In genomic region chr17:81833160-81833920, GRCh38 we compare ENCODE assay signal across 1 cellular context.
TF ChIP-seq lines count a peak whose summit lies in the region.

MCRIP1 (minus strand) TSS chr17:81833291; CDS start chr17:81824506, 8,785 bp downstream.

TF ChIP-seq in H1, 55 proteins besides CTCF, POLR2A, EP300 and RAD21:
- TF ChIP-seq SIN3A (conservative IDR thresholded peaks at IDR 0.05 in 1 of 2, IDR thresholded peaks at IDR 0.05 in 1 of 2; ENCODE audit: low read depth in 1 of 2, low read length in 2 of 2) (0 out of 4 replicates have a peak, but pooled peaks of 1 of the 2 experiments have one; percentile 23), KDM1A (IDR thresholded peaks at IDR 0.05; ENCODE audit: borderline replicate concordance, low read length) (no peak), SRF (IDR thresholded peaks at IDR 0.05; ENCODE audit: low read depth, low read length) (no peak), KDM5A (IDR thresholded peaks at IDR 0.05; ENCODE audit: low read length) (no peak), TBP (IDR thresholded peaks at IDR 0.05; ENCODE audit: low read depth, low read length) (peak; percentile 73; the same call in 1 of the 2 replicates), CHD1 (IDR thresholded peaks at IDR 0.05; ENCODE audit: low read depth, low read length) (no peak), CBX8 (IDR thresholded peaks at IDR 0.05; ENCODE audit: borderline replicate concordance, low read depth, low read length) (no peak), YY1 (IDR thresholded peaks at IDR 0.05; ENCODE audit: low read depth, low read length) (no peak), CEBPB (IDR thresholded peaks at IDR 0.05; ENCODE audit: low read depth, low read length) (no peak), GTF2F1 (IDR thresholded peaks at IDR 0.05; ENCODE audit: borderline replicate concordance, low read depth, low read length) (no peak), GABPA (IDR thresholded peaks at IDR 0.05; ENCODE audit: borderline replicate concordance, insufficient read depth, low read length) (peak; percentile 61; the same call in 1 of the 2 replicates), RBBP5 (IDR thresholded peaks at IDR 0.05; ENCODE audit: borderline replicate concordance, low read depth, low read length) (no peak), E2F6 (IDR thresholded peaks at IDR 0.05) (peak; percentile 86), BCL11A (IDR thresholded peaks at IDR 0.05; ENCODE audit: low read depth in 2 of 2, low read length in 2 of 2) (no peak), TCF12 (IDR thresholded peaks at IDR 0.05; ENCODE audit: low read depth, low read length) (no peak), RNF2 (IDR thresholded peaks at IDR 0.05; ENCODE audit: borderline replicate concordance, low read depth, low read length, missing control alignments, poor library complexity, severe bottlenecking) (no peak), SAP30 (IDR thresholded peaks at IDR 0.05; ENCODE audit: insufficient read depth, insufficient replicate concordance, low read length) (no peak), ATF2 (IDR thresholded peaks at IDR 0.05; ENCODE audit: low read length) (no peak), BRCA1 (IDR thresholded peaks at IDR 0.05; ENCODE audit: low read depth, low read length) (no peak), FOSL1 (IDR thresholded peaks at IDR 0.05; ENCODE audit: insufficient read depth, low read depth, low read length) (no peak), ATF3 (IDR thresholded peaks at IDR 0.05; ENCODE audit: insufficient read depth, low read depth, low read length) (peak; percentile 85), USF2 (IDR thresholded peaks at IDR 0.05; ENCODE audit: low read length) (peak; percentile 90), JUN (IDR thresholded peaks at IDR 0.05; ENCODE audit: low read depth, low read length) (no peak), POU5F1 (IDR thresholded peaks at IDR 0.05; ENCODE audit: low read depth, low read length) (no peak), NANOG (IDR thresholded peaks at IDR 0.05; ENCODE audit: insufficient read depth, low read depth, low read length, poor library complexity, severe bottlenecking) (no peak), RFX5 (IDR thresholded peaks at IDR 0.05; ENCODE audit: borderline replicate concordance, low read depth, low read length) (no peak), BACH1 (IDR thresholded peaks at IDR 0.05; ENCODE audit: low read length) (no peak), NRF1 (IDR thresholded peaks at IDR 0.05; ENCODE audit: low read depth, low read length) (peak; percentile 80), ASH2L (IDR thresholded peaks at IDR 0.05; ENCODE audit: low read length) (peak; percentile 44), JUND (IDR thresholded peaks at IDR 0.05; ENCODE audit: low read length) (no peak), SUZ12 (IDR thresholded peaks at IDR 0.05; ENCODE audit: low read length) (no peak), CTBP2 (IDR thresholded peaks at IDR 0.05; ENCODE audit: borderline replicate concordance, insufficient read depth, insufficient read length, low read length) (no peak), HDAC6 (IDR thresholded peaks at IDR 0.05; ENCODE audit: low read depth, low read length) (no peak), SP1 (IDR thresholded peaks at IDR 0.05; ENCODE audit: low read depth, low read length) (no peak), MAX (IDR thresholded peaks at IDR 0.05) (peak; percentile 86), CBX5 (IDR thresholded peaks at IDR 0.05; ENCODE audit: low read depth, low read length) (no peak), SIRT6 (IDR thresholded peaks at IDR 0.05; ENCODE audit: low read length) (no peak), RXRA (IDR thresholded peaks at IDR 0.05; ENCODE audit: insufficient read depth, low read depth, low read length) (no peak), HDAC2 (IDR thresholded peaks at IDR 0.05; ENCODE audit: borderline replicate concordance in 1 of 2, low read depth in 2 of 2, low read length in 2 of 2) (no peak), SIX5 (IDR thresholded peaks at IDR 0.05; ENCODE audit: low read depth, low read length) (no peak), TEAD4 (IDR thresholded peaks at IDR 0.05; ENCODE audit: low read depth, low read length) (no peak), SP4 (IDR thresholded peaks at IDR 0.05; ENCODE audit: low read length) (peak; percentile 72; the same call in 1 of the 2 replicates), CREB1 (IDR thresholded peaks at IDR 0.05) (peak; percentile 88), ZNF274 (IDR thresholded peaks at IDR 0.05; ENCODE audit: borderline replicate concordance, extremely low read depth, low read length) (no peak), CHD2 (IDR thresholded peaks at IDR 0.05; ENCODE audit: low read length) (no peak), KDM4A (IDR thresholded peaks at IDR 0.05; ENCODE audit: low read depth, low read length, severe bottlenecking) (peak; percentile 8), CHD7 (IDR thresholded peaks at IDR 0.05; ENCODE audit: insufficient replicate concordance, low read length) (no peak), EGR1 (IDR thresholded peaks at IDR 0.05; ENCODE audit: borderline replicate concordance, low read depth, low read length) (peak; percentile 95), MAFK (IDR thresholded peaks at IDR 0.05; ENCODE audit: low read depth, low read length) (no peak), TAF1 (IDR thresholded peaks at IDR 0.05; ENCODE audit: low read depth, low read length) (peak; percentile 87), SP2 (IDR thresholded peaks at IDR 0.05; ENCODE audit: low read length) (no peak), PHF8 (conservative IDR thresholded peaks at IDR 0.05; ENCODE audit: low read depth, low read length) (peak; percentile 94), EZH2 (IDR thresholded peaks at IDR 0.05; ENCODE audit: low read depth, low read length, severe bottlenecking) (no peak), TAF7 (optimal IDR thresholded peaks at IDR 0.05; ENCODE audit: borderline replicate concordance, low read depth, low read length) (peak; percentile 74), POLR2AphosphoS5 (IDR thresholded peaks at IDR 0.05; ENCODE audit: low read depth, low read length) (peak; percentile 30; the same call in 1 of the 2 replicates)
